18 cellular contexts compared by ENCODE assay signal in genomic region chr4:143026459-143027170, GRCh38.
"Had no signal": no experiment of that assay in that cellular context is flagged by ENCODE, and none has a peak within 500 bp of the region (broad histone marks: within the 10 kb centered on the region; RNA-seq: fewer than 3 reads in every experiment).

No MANE protein-coding gene starts in this region.

- H3K27ac ChIP-seq: adrenal gland, body of pancreas, colonic mucosa, esophagus muscularis mucosa, neural progenitor cell, psoas muscle, right lobe of liver, vagina, WERI-Rb-1 had no signal

- H3K4me3 ChIP-seq: adrenal gland, body of pancreas, colonic mucosa, esophagus muscularis mucosa, neural progenitor cell, psoas muscle, right lobe of liver, vagina had no signal

- H3K36me3 ChIP-seq: adrenal gland, colonic mucosa, esophagus muscularis mucosa, neural progenitor cell, right lobe of liver, vagina, WERI-Rb-1 had no signal

- H3K9ac ChIP-seq: neural progenitor cell had no signal

- H3K4me3 Mint-ChIP-seq: activated naive CD4-positive, alpha-beta T cell treated with anti-CD3 and anti-CD28 coated beads, Interleukin-2, amount 10 ng/mL, durations not matched to agents 7 days and 5 days; activated T-cell treated with anti-CD3 and anti-CD28 coated beads, Interleukin-2, amount 50 U/mL, for 24 hours; neural progenitor cell had no signal

- H3K4me2 ChIP-seq: neural progenitor cell had no signal

- ATAC-seq: body of pancreas, left colon, psoas muscle had no signal

- H3K27me3 Mint-ChIP-seq: activated naive CD4-positive, alpha-beta T cell treated with anti-CD3 and anti-CD28 coated beads, Interleukin-2, amount 10 ng/mL, durations not matched to agents 7 days and 5 days had no signal

- H2AFZ ChIP-seq: neural progenitor cell had no signal

- H3K4me1 ChIP-seq: adrenal gland, body of pancreas, colonic mucosa, neural progenitor cell, psoas muscle, right lobe of liver, vagina had no signal

- H3K4me1 Mint-ChIP-seq: activated naive CD4-positive, alpha-beta T cell treated with anti-CD3 and anti-CD28 coated beads, Interleukin-2, amount 10 ng/mL, durations not matched to agents 7 days and 5 days; naive B cell; neural progenitor cell had no signal

- H3K27ac Mint-ChIP-seq: activated naive CD4-positive, alpha-beta T cell treated with anti-CD3 and anti-CD28 coated beads, Interleukin-2, amount 10 ng/mL, durations not matched to agents 7 days and 5 days; activated T-cell treated with anti-CD3 and anti-CD28 coated beads, Interleukin-2, amount 50 U/mL, for 24 hours; neural progenitor cell had no signal

- H3K27me3 ChIP-seq: adrenal gland, body of pancreas, colonic mucosa, esophagus muscularis mucosa, neural progenitor cell, right lobe of liver, vagina had no signal

- H3K36me3 Mint-ChIP-seq: activated naive CD4-positive, alpha-beta T cell treated with anti-CD3 and anti-CD28 coated beads, Interleukin-2, amount 10 ng/mL, durations not matched to agents 7 days and 5 days; neural progenitor cell had no signal

- H3K9me3 ChIP-seq: body of pancreas, colonic mucosa, right lobe of liver, vagina had no signal

- DNase-seq: activated CD4-positive, alpha-beta T cell treated with anti-CD3 and anti-CD28 coated beads, Interleukin-2, amount 50 U/mL, for 48 hours; activated naive CD4-positive, alpha-beta T cell treated with anti-CD3 and anti-CD28 coated beads, Interleukin-2, amount 10 ng/mL, durations not matched to agents 7 days and 5 days; activated T-cell treated with anti-CD3 and anti-CD28 coated beads, Interleukin-2, amount 50 U/mL, for 24 hours; adrenal gland; body of pancreas; central memory CD4-positive, alpha-beta T cell; colonic mucosa; effector CD4-positive, alpha-beta T cell; head of caudate nucleus; left colon; naive B cell; psoas muscle; right lobe of liver; stimulated activated CD4-positive, alpha-beta T cell treated with anti-CD3 and anti-CD28 coated beads, Interleukin-1b, Interleukin-23, amount 100 ng/mL, for 48 hours; WERI-Rb-1 had no signal
